In the genomic region with DNA sequence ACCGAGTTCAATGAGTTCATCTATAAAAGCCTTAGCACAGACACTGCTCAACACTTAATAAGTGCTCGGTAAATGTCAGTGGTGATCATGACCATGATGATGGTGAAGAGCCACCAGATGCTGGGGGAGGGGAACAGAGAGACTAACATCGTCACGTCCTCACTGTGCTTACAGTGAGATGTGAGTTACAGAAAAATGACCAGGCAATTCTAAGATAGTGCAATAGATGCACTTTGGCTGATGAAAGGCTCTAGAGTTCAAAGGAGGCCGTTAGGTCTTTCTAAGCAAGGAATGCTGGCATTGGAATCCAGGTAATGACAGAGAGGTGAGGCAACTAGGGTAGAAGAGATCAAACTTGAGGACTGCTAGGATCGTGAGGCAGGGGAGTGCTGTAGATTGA, we compare ENCODE assay signal across 16 cellular contexts. TPM values are rescaled to one million over a fixed set of nuclear protein-coding genes. Genes with fewer than 3 reads are reported as not detected.
A peak's percentile ranks its signal among the peaks of the same experiment; 100 is the strongest.
DNase-seq lines count a peak whose midpoint lies in the region; ATAC-seq, FAIRE-seq and TF ChIP-seq lines count a peak whose summit lies in the region.
"Had no signal": no experiment of that assay in that cellular context is flagged by ENCODE, and none has a peak within 500 bp of the region (broad histone marks: within the 10 kb centered on the region; RNA-seq: fewer than 3 reads in every experiment).

No MANE protein-coding gene starts in this region.

- no peak overlapping the region for H3K4me3 Mint-ChIP-seq in nephron progenitor cell

- no TSS peak for BruUV-seq in HepG2 (replicated peaks; lab: Mats Ljungman, UMichigan)

- in situ Hi-C loops in HepG2 (cut with HindIII; ENCODE audit: extremely low pct_ligation_motif_present, low pct_unique_long_range_greater_than_20kb), result no loop called here

- WGBS in HepG2 (ENCODE audit: low lambda C conversion rate), result 30% methylated on average over 6 of the region's 6 CpGs
- WGBS in right lobe of liver (ENCODE audit: insufficient coverage, low coverage, low lambda C conversion rate, missing lambda C conversion rate), result 91% methylated on average over 6 of the region's 6 CpGs
- WGBS in esophagus muscularis mucosa, result 93% methylated on average over 6 of the region's 6 CpGs

- H3K27me3 ChIP-seq in HepG2 (ENCODE audit: control insufficient read depth in 1 of 2, insufficient read depth in 2 of 2, low read length in 2 of 2) (no peaks in the 10 kb centered on the region), right lobe of liver (no peaks in the 10 kb centered on the region), esophagus muscularis mucosa (no peaks in the 10 kb centered on the region)
- H3K27me3 ChIP-seq: BLaER1 had no signal

- H3K4me2 ChIP-seq in HepG2 (ENCODE audit: low read depth, low read length), result peak overlapping the region; percentile 16; the same call in 1 of the 2 replicates
- H3K4me2 ChIP-seq: BLaER1 had no signal

- ATAC-seq in HepG2 (peak; percentile 75), right lobe of liver (no peak), GM21515 (IDR thresholded peaks at IDR 0.05; ENCODE audit: unreplicated experiment) (no peak)

- intact Hi-C loops in HepG2 (cut with micrococcal nuclease; ENCODE audit: unreplicated experiment) (no loop called here), right lobe of liver (cut with DNase I) (no loop called here), esophagus muscularis mucosa (cut with DNase I) (no loop called here)

- TF ChIP-seq EP300 in HepG2 (IDR thresholded peaks at IDR 0.05; ENCODE audit: low read depth in 2 of 2, low read length in 2 of 2) (no peak), HepG2 (CRISPR knock-in tag; IDR thresholded peaks at IDR 0.05; ENCODE audit: borderline replicate concordance) (no peak), esophagus muscularis mucosa (IDR thresholded peaks at IDR 0.05) (no peak)

- H3K36me3 Mint-ChIP-seq in nephron progenitor cell (ENCODE audit: low read depth), result peaks cover 37% of the 10 kb centered on the region

- H3K4me1 Mint-ChIP-seq in nephron progenitor cell, result peaks cover 5% of the 10 kb centered on the region

- no peak for TF ChIP-seq CTCF in HepG2 (CRISPR knock-in tag; IDR thresholded peaks at IDR 0.05)
- no peak for TF ChIP-seq CTCF in right lobe of liver (IDR thresholded peaks at IDR 0.05)
- no peak for TF ChIP-seq CTCF in esophagus muscularis mucosa (IDR thresholded peaks at IDR 0.05)
- no peak for TF ChIP-seq CTCF in nephron progenitor cell (IDR thresholded peaks at IDR 0.05)

- no peaks in the 10 kb centered on the region for H3K79me2 ChIP-seq in HepG2 (ENCODE audit: insufficient read depth, low read length)

- H3K36me3 ChIP-seq in HepG2 (replicated peaks in 1 of 2; ENCODE audit: control insufficient read depth in 1 of 2, insufficient read depth in 2 of 2, low read length in 2 of 2), result no peaks in the 10 kb centered on the region
- no peaks in the 10 kb centered on the region for H3K36me3 ChIP-seq in right lobe of liver
- H3K36me3 ChIP-seq in esophagus muscularis mucosa, result no peaks in the 10 kb centered on the region
- H3K36me3 ChIP-seq: HAP-1 had no signal

- CTCF ChIA-PET in HepG2 (lab: Yijun Ruan, JAX; ENCODE audit: low intra/inter-chr PET ratio, low total read pairs), result no interaction called here

- no peak for FAIRE-seq in HepG2 (lab: Jason Lieb, UNC)
- FAIRE-seq: GM18507 had no signal

- no peak overlapping the region for H3K4me3 ChIP-seq in HepG2 (replicated peaks in 1 of 3; ENCODE audit: insufficient read depth in 1 of 3, low read depth in 2 of 3, low read length in 3 of 3)
- no peak overlapping the region for H3K4me3 ChIP-seq in right lobe of liver
- H3K4me3 ChIP-seq in esophagus muscularis mucosa, result no peak overlapping the region
- H3K4me3 ChIP-seq: BLaER1, HAP-1 had no signal

- no peak for TF ChIP-seq RAD21 in HepG2 (CRISPR knock-in tag; IDR thresholded peaks at IDR 0.05)

- H3K4me1 ChIP-seq in HepG2 (ENCODE audit: insufficient read depth, low read length) (peaks cover 10% of the 10 kb centered on the region), right lobe of liver (no peaks in the 10 kb centered on the region), esophagus muscularis mucosa (peaks cover 0 to 5% (median 0%) of the 10 kb centered on the region in 4 donors)
- H3K4me1 ChIP-seq: HAP-1 had no signal

- H3K27ac ChIP-seq in HepG2 (ENCODE audit: extremely low read length, insufficient read depth, low read length) (no peak overlapping the region), right lobe of liver (no peak overlapping the region), esophagus muscularis mucosa (replicated peaks in 1 of 4) (no peak overlapping the region)
- H3K27ac ChIP-seq: 22Rv1, BLaER1 had no signal

- no peak for TF ChIP-seq POLR2A in HepG2 (IDR thresholded peaks at IDR 0.05; ENCODE audit: insufficient read depth in 1 of 2, low read depth in 2 of 2, low read length in 2 of 2)
- no peak for TF ChIP-seq POLR2A in right lobe of liver (IDR thresholded peaks at IDR 0.05)
- no peak for TF ChIP-seq POLR2A in esophagus muscularis mucosa (IDR thresholded peaks at IDR 0.05; ENCODE audit: low read depth)

- H4K20me1 ChIP-seq in HepG2 (ENCODE audit: insufficient read depth, low read length), result no peaks in the 10 kb centered on the region

- POLR2A ChIA-PET in HepG2 (lab: Yijun Ruan, JAX), result no interaction called here

- H2AFZ ChIP-seq in HepG2 (ENCODE audit: low read length), result no peak overlapping the region

- peaks cover 24% of the 10 kb centered on the region for H3K9me3 Mint-ChIP-seq in nephron progenitor cell
- H3K9me3 Mint-ChIP-seq: CD8-positive, alpha-beta memory T cell had no signal

- H3K9me3 ChIP-seq in HepG2 (ENCODE audit: low read length) (no peaks in the 10 kb centered on the region), right lobe of liver (no peaks in the 10 kb centered on the region), esophagus muscularis mucosa (no peaks in the 10 kb centered on the region)
- H3K9me3 ChIP-seq: HAP-1 had no signal

- DNase-seq in HepG2 (ENCODE audit: low spot score) (peak; percentile 41), right lobe of liver (no peak), esophagus muscularis mucosa (ENCODE audit: extremely low spot score) (peak; percentile 50), nephron progenitor cell (no peak), 8988T (no peak), EL (no peak)
- no peak for DNase-seq in stimulated activated CD4-positive, alpha-beta T cell treated with anti-CD3 and anti-CD28 coated beads, Interleukin-4, amount 100 ng/mL, for 4 hours
- DNase-seq: AML-193; CD8-positive, alpha-beta memory T cell; DMS53; GOT3 had no signal

- H3K27ac Mint-ChIP-seq in nephron progenitor cell, result peak overlapping the region; percentile 83

- no peaks in the 10 kb centered on the region for H3K27me3 Mint-ChIP-seq in nephron progenitor cell (ENCODE audit: low read depth, poor library complexity)
- H3K27me3 Mint-ChIP-seq: CD8-positive, alpha-beta memory T cell had no signal

- H3K9ac ChIP-seq in HepG2 (ENCODE audit: insufficient read depth, low read depth, low read length), result no peak overlapping the region
- H3K9ac ChIP-seq: BLaER1 had no signal

TF ChIP-seq in HepG2, 621 proteins besides CTCF, POLR2A, EP300 and RAD21 (continues in another document):
- TF ChIP-seq ZNF510 (CRISPR knock-in tag; IDR thresholded peaks at IDR 0.05; ENCODE audit: low read depth), result no peak
- no peak for TF ChIP-seq ZNF3 (CRISPR knock-in tag; IDR thresholded peaks at IDR 0.05)
- 0 out of 4 replicates have a peak, but pooled peaks of 1 of the 2 experiments have one; percentile 15 for TF ChIP-seq MAFK (conservative IDR thresholded peaks at IDR 0.05 in 1 of 2, IDR thresholded peaks at IDR 0.05 in 1 of 2; ENCODE audit: low read length in 2 of 2)
- no peak for TF ChIP-seq ZNF761 (CRISPR knock-in tag; conservative IDR thresholded peaks at IDR 0.05)
- TF ChIP-seq MED8 (CRISPR knock-in tag; IDR thresholded peaks at IDR 0.05; ENCODE audit: insufficient replicate concordance), result no peak
- TF ChIP-seq KDM2A (CRISPR knock-in tag; IDR thresholded peaks at IDR 0.05; ENCODE audit: borderline replicate concordance, low read depth), result no peak

RNA-seq across cellular contexts. Expression of gene ARL15, which starts 36.7 kb away (rescaled TPM):
- total RNA-seq in HepG2 (2016; rRNA removed; fragmentation: Illumina TruSeq; extraction: Trizol) (7.7 and 11.5 TPM in 2 replicates), right lobe of liver (10 to 100 TPM in 2 of 6 experiments, 1 to 10 TPM in 4; 6.3 to 16.5 (median 9.6) TPM), esophagus muscularis mucosa (10 to 100 TPM; 11.6 to 21.6 (median 16.5) TPM)
- 1.9 and 2.0 TPM in 2 replicates for total RNA-seq in HepG2 (2016; cell fraction: cytosol; rRNA removed; fragmentation: Illumina TruSeq; extraction: Trizol; ENCODE audit: low read depth)
- 9.2 and 12.1 TPM in 2 replicates for total RNA-seq in HepG2 (2016; cell fraction: insoluble cytoplasmic fraction; rRNA removed; fragmentation: Illumina TruSeq; extraction: Trizol)
- 3.7 and 4.3 TPM in 2 replicates for total RNA-seq in HepG2 (2016; cell fraction: membrane; rRNA removed; fragmentation: Illumina TruSeq; extraction: Trizol)
- total RNA-seq in HepG2 (2016; cell fraction: nucleus; rRNA removed; fragmentation: Illumina TruSeq; extraction: Trizol), result 23.1 and 24.2 TPM in 2 replicates
- polyA plus RNA-seq in HepG2 (2011; rRNA removed), result 2.2 and 2.5 TPM in 2 replicates
- polyA plus RNA-seq in HepG2 (2011; cell fraction: cytosol; rRNA removed), result 2.3 and 2.4 TPM in 2 replicates
- polyA plus RNA-seq in HepG2 (2011; cell fraction: nucleus; rRNA removed), result 1.7 and 2.1 TPM in 2 replicates
- polyA plus RNA-seq in HepG2 (2012), result 3.0 and 3.1 TPM in 2 replicates
- 0.65 and 0.67 TPM in 2 replicates for polyA plus RNA-seq in HepG2 (2016; cell fraction: cytosol; fragmentation: Illumina TruSeq; extraction: Trizol; ENCODE audit: low read depth)
- 10.9 and 13.0 TPM in 2 replicates for polyA plus RNA-seq in HepG2 (2016; cell fraction: insoluble cytoplasmic fraction; fragmentation: Illumina TruSeq; extraction: Trizol; ENCODE audit: low read depth)
- 1.6 and 2.5 TPM in 2 replicates for polyA plus RNA-seq in HepG2 (2016; cell fraction: membrane; fragmentation: Illumina TruSeq; extraction: Trizol; ENCODE audit: low read depth)
- 4.2 and 4.8 TPM in 2 replicates for polyA plus RNA-seq in HepG2 (2016; cell fraction: nucleus; fragmentation: Illumina TruSeq; extraction: Trizol; ENCODE audit: insufficient read depth, low read depth)
- 13.7 and 32.5 TPM in 2 replicates for polyA minus RNA-seq in HepG2 (2011; rRNA and poly(A)+ RNA removed; ENCODE audit: low replicate concordance)
- 4.5 and 9.4 TPM in 2 replicates for polyA minus RNA-seq in HepG2 (2011; cell fraction: cytosol; rRNA and poly(A)+ RNA removed)
- 35.5 and 38.8 TPM in 2 replicates for polyA minus RNA-seq in HepG2 (2011; cell fraction: nucleus; rRNA and poly(A)+ RNA removed)

Comparison
In these comparisons a context has a peak if more than half of its experiments do, and no peak if none do; other contexts are left out.
1. DNase-seq: peak in HepG2 (single experiment) and esophagus muscularis mucosa (single experiment); none in right lobe of liver (0 of 3), nephron progenitor cell (single experiment), stimulated activated CD4-positive, alpha-beta T cell treated with anti-CD3 and anti-CD28 coated beads, Interleukin-4, amount 100 ng/mL, for 4 hours (0 of 2), 8988T (single experiment) and EL (single experiment).